In genomic region chr11:29962243-29962642, GRCh38 we compare ENCODE assay signal across 11 cellular contexts. TPM values are rescaled to one million over a fixed set of nuclear protein-coding genes. Genes with fewer than 3 reads are reported as not detected.
DNase-seq lines count a peak whose midpoint lies in the region; ATAC-seq and TF ChIP-seq lines count a peak whose summit lies in the region.
"Had no signal": no experiment of that assay in that cellular context is flagged by ENCODE, and none has a peak within 500 bp of the region (broad histone marks: within the 10 kb centered on the region; RNA-seq: fewer than 3 reads in every experiment).

No MANE protein-coding gene starts in this region.

- ATAC-seq in HG02852 (IDR thresholded peaks at IDR 0.05; ENCODE audit: unreplicated experiment): no peak

- H3K27ac ChIP-seq in substantia nigra (ENCODE audit: low read depth, low read length, poor library complexity, severe bottlenecking): no peak overlapping the region

- no peaks in the 10 kb centered on the region for H3K27me3 ChIP-seq in H7 (ENCODE audit: control insufficient read depth, insufficient read depth, low read length)

- TF ChIP-seq CTCF in GM13977 (IDR thresholded peaks at IDR 0.05; ENCODE audit: extremely low read depth, insufficient read depth, missing control alignments) (peak; percentile 20), NB4 (IDR thresholded peaks at IDR 0.05; ENCODE audit: low read depth, low read length) (peak; percentile 49)

- H3K4me3 ChIP-seq in H7 (ENCODE audit: insufficient read depth, low read depth, low read length) (no peak overlapping the region), NB4 (ENCODE audit: low read depth, low read length) (no peak overlapping the region)
- H3K4me3 ChIP-seq: lung had no signal

- no peak for TF ChIP-seq POLR2A in NB4 (IDR thresholded peaks at IDR 0.05; ENCODE audit: extremely low read depth, insufficient read length)

- in situ Hi-C loops in GM13977 (cut with MboI; ENCODE audit: low pct_unique_long_range_greater_than_20kb, low sequenced_read_pairs, unreplicated experiment): no loop called here

- H3K36me3 ChIP-seq in H7 (replicated peaks; ENCODE audit: control insufficient read depth, insufficient read depth, low read length): no peaks in the 10 kb centered on the region

- DNase-seq in GM13977 (ENCODE audit: low spot score) (no peak), H7 (peak; percentile 34), NB4 (ENCODE audit: low read depth) (peak; percentile 23), islet precursor cell (peak; percentile 67), substantia nigra (lab: John Stamatoyannopoulos, UW) (no peak), T-helper 9 cell (no peak)
- DNase-seq in activated naive CD4-positive, alpha-beta T cell treated with anti-CD3 and anti-CD28 coated beads, Interleukin-2, amount 50 U/mL, for 16 hours: no peak
- DNase-seq: activated CD8-positive, alpha-beta memory T cell treated with anti-CD3 and anti-CD28 coated beads for 24 hours had no signal

RNA-seq across cellular contexts. Expression of gene KCNA4, which starts 54.6 kb away (rescaled TPM):
- total RNA-seq in H7 (2014; rRNA removed; shearing (Covaris generic)): 0.07 and 0.14 TPM in 2 replicates
- total RNA-seq: HT1080 had no signal

Comparison
In these comparisons a context has a peak if more than half of its experiments do, and no peak if none do; other contexts are left out.
1. DNase-seq: peak in H7 (single experiment), NB4 (single experiment) and islet precursor cell (single experiment); none in GM13977 (single experiment), substantia nigra (0 of 49), activated naive CD4-positive, alpha-beta T cell treated with anti-CD3 and anti-CD28 coated beads, Interleukin-2, amount 50 U/mL, for 16 hours (single experiment) and T-helper 9 cell (single experiment).